7 cellular contexts compared by ENCODE assay signal in the genomic region with DNA sequence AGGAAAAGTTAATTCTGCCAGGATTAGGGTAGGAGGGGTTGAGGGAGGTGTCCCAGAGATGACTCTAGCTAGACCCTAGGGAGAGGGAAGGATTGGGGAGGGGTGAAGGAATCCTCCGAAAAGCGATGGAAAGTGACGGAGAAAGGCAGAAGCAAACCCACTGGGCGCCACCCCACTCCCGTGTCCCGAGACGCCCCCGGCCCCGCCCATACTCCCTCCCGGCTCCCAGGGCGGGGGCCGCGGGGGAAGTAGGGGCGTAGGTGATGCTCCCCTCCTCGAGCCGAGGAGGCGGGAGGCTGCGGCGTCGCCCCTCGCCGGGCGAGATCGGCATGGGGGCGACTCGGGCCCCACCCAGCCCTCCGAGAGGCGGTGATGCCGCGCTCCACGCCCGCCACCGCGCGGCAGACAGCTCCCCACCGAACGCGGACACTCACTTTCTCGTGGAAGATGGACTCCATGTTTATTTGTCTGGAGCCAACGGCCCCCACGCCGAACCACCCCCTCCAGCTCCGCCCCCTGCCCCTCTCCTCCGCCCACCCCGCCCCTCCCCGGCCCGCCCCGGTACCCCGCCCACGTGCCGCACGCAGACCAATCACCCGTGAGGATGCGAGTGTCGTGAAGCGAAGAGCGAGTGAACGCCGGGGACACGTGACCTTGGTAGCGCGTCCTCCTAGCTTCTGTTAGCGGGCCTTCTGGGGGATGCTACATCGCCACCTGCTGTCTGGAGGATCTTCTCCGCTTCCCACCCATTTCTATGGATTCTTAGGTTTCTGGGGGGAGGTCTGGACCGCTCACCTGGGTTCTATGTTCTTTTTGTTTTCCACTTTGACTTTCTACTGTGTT.
DNase-seq lines count a peak whose midpoint lies in the region; ATAC-seq, FAIRE-seq and TF ChIP-seq lines count a peak whose summit lies in the region.

A gene (minus strand): TSS at position 488 of the 843 bp plus-strand sequence. CDS start 30 bp downstream, at position 458.

- peak; percentile 97 for FAIRE-seq in GM18507 (lab: Jason Lieb, UNC)

- peak; percentile 96 for DNase-seq in GM18507 (ENCODE audit: extremely low spot score, insufficient read length, low read depth)
- peak; percentile 63 for DNase-seq in NCI-H2029 treated with DMSO at 0.1 percent for 48 hours (lab: John Stamatoyannopoulos, UW)
- DNase-seq in T-helper 9 cell: peak; percentile 95
- DNase-seq in astrocyte of the hippocampus (ENCODE audit: low read depth, low spot score): peak; percentile 99
- peak; percentile 76 to 98 (median 95) for DNase-seq in hypothalamus (lab: John Stamatoyannopoulos, UW)
- peak; percentile 95 for DNase-seq in retinal pigment epithelial cell (ENCODE audit: low read depth)

- H3K4me3 ChIP-seq in retinal pigment epithelial cell (ENCODE audit: low read length): peak within 1 kb of the TSS; percentile 98

- ATAC-seq in HG02981 (IDR thresholded peaks at IDR 0.05; ENCODE audit: unreplicated experiment): peak; percentile 87

- peak; percentile 84 for TF ChIP-seq CTCF in retinal pigment epithelial cell (conservative IDR thresholded peaks at IDR 0.05; ENCODE audit: low read depth, low read length)

Comparison
In these comparisons a context has a peak if more than half of its experiments do, and no peak if none do; other contexts are left out.
1. Peak in every context shown above with its lines: DNase-seq, ATAC-seq and H3K4me3 ChIP-seq.